ENCODE assay signal across 22 cellular contexts in the genomic region with DNA sequence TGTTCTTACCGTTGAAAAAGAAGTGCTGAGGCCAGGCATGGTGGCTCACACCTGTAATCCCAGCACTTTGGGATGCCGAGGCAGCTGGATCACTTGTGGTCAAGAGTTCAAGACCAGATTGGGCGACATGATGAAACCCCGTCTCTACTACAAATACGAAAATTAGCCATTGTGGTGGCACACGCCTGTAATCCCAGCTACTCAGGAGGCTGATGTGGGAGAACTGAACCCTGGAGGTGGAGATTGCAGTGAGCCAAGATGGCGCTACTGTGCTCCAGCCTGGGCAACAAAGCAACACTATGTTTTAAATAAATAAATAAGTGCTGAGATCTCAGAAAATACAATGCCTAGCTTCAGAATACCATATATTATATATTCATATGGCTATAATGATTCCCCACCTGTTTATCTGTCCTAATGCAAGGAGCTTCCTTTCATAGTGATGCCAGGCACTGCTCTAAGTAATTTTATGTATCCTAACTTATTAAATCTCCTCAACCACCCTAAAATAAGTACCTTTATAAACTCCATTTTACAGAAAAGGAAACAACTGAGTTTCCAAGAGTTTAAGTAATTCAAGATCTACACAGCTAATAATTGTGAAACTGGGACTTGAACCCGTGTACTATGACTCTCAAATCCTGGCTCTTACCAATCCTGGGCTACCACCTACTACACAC. TPM values are rescaled to one million over a fixed set of nuclear protein-coding genes. Genes with fewer than 3 reads are reported as not detected.
DNase-seq lines count a peak whose midpoint lies in the region; ATAC-seq, FAIRE-seq and TF ChIP-seq lines count a peak whose summit lies in the region.
"Had no signal": no experiment of that assay in that cellular context is flagged by ENCODE, and none has a peak within 500 bp of the region (broad histone marks: within the 10 kb centered on the region; RNA-seq: fewer than 3 reads in every experiment).

No MANE protein-coding gene starts in this region.

- no peaks in the 10 kb centered on the region for H3K27me3 ChIP-seq in SJSA1 (replicated peaks)
- H3K27me3 ChIP-seq: colonic mucosa, right atrium auricular region, tibial nerve had no signal

- H3K4me3 Mint-ChIP-seq in stimulated activated naive CD8-positive, alpha-beta T cell treated with anti-CD3 and anti-CD28 coated beads, Interleukin-15, Interleukin-2, amounts not matched to agents 100 ng/mL and 50 ng/mL, for 24 hours, result no peak overlapping the region
- no peak overlapping the region for H3K4me3 Mint-ChIP-seq in stimulated activated naive CD8-positive, alpha-beta T cell treated with anti-CD3 and anti-CD28 coated beads, Interleukin-15, amount 100 ng/mL, for 72 hours
- no peak overlapping the region for H3K4me3 Mint-ChIP-seq in T-cell
- H3K4me3 Mint-ChIP-seq: T-helper 2 cell treated with Interferon-gamma antibody and Interleukin-4, amounts not matched to agents 5 μg/mL and 100 μg/mL, for 36 hours had no signal

- no peak overlapping the region for H3K9ac ChIP-seq in kidney (ENCODE audit: low read length in 2 of 2)

- no peaks in the 10 kb centered on the region for H3K9me3 ChIP-seq in SJSA1 (replicated peaks)
- H3K9me3 ChIP-seq in kidney (ENCODE audit: control insufficient read depth in 1 of 2, low read length in 2 of 2), result no peaks in the 10 kb centered on the region
- H3K9me3 ChIP-seq: colonic mucosa, left lung, neutrophil, right atrium auricular region, tibial nerve had no signal

- intact Hi-C loops in kidney (cut with DNase I), result no loop called here

- H3K27ac ChIP-seq in SJSA1, result peak overlapping the region; percentile 20
- no peak overlapping the region for H3K27ac ChIP-seq in kidney (ENCODE audit: low read depth in 2 of 2, low read length in 2 of 2)
- H3K27ac ChIP-seq: colonic mucosa, left lung, neutrophil, right atrium auricular region had no signal

- peaks cover 31% of the 10 kb centered on the region for H3K36me3 Mint-ChIP-seq in stimulated activated naive CD8-positive, alpha-beta T cell treated with anti-CD3 and anti-CD28 coated beads, Interleukin-15, Interleukin-2, amounts not matched to agents 100 ng/mL and 50 ng/mL, for 24 hours (ENCODE audit: low read depth)
- H3K36me3 Mint-ChIP-seq in T-cell, result no peaks in the 10 kb centered on the region

- H3K4me1 ChIP-seq in SJSA1 (replicated peaks) (peaks cover 68% of the 10 kb centered on the region), kidney (ENCODE audit: control insufficient read depth in 1 of 2, insufficient read depth in 1 of 2, low read depth in 1 of 2, low read length in 2 of 2) (peaks cover 0 to 10% of the 10 kb centered on the region in 2 donors)
- H3K4me1 ChIP-seq: colonic mucosa had no signal

- no peak for DNase-seq in stimulated activated naive CD8-positive, alpha-beta T cell treated with anti-CD3 and anti-CD28 coated beads, Interleukin-15, amount 100 ng/mL, for 72 hours
- DNase-seq in SJSA1 (ENCODE audit: low read depth in 1 of 2, low spot score in 2 of 2), result no peak
- DNase-seq in fibroblast of gingiva (ENCODE audit: low read depth), result peak; percentile 35
- no peak for DNase-seq in kidney
- DNase-seq in NCI-H1092 treated with DMSO at 0.1 percent for 48 hours (lab: John Stamatoyannopoulos, UW), result no peak
- no peak for DNase-seq in T-cell
- DNase-seq in GF-D8 (lab: John Stamatoyannopoulos, UW), result no peak
- DNase-seq: anterior cingulate cortex; colonic mucosa; DND-41; H7; left lung; NCI-H1930; NCI-H524 treated with DMSO at 0.1 percent for 48 hours; stimulated activated CD4-positive, alpha-beta T cell treated with anti-CD3 and anti-CD28 coated beads, Interleukin-15, amount 100 ng/mL, for 24 hours; stimulated activated naive CD4-positive, alpha-beta T cell had no signal

- TF ChIP-seq CTCF in kidney (IDR thresholded peaks at IDR 0.05; ENCODE audit: borderline replicate concordance, extremely low read depth, insufficient read depth), result no peak

- POLR2A ChIA-PET in T-cell (lab: Charles Lee), result interaction anchor here (0.5 to 0.9 kb wide), 5 partner anchors 9 to 350 kb away, joined by 3 to 8 read pairs (median 4); no protein-coding TSS in a partner anchor

- FAIRE-seq in kidney (lab: Jason Lieb, UNC), result no peak
- FAIRE-seq: endometrium had no signal

- H3K27me3 Mint-ChIP-seq in stimulated activated naive CD8-positive, alpha-beta T cell treated with anti-CD3 and anti-CD28 coated beads, Interleukin-15, Interleukin-2, amounts not matched to agents 100 ng/mL and 50 ng/mL, for 24 hours, result no peaks in the 10 kb centered on the region
- no peaks in the 10 kb centered on the region for H3K27me3 Mint-ChIP-seq in stimulated activated naive CD8-positive, alpha-beta T cell treated with anti-CD3 and anti-CD28 coated beads, Interleukin-15, amount 100 ng/mL, for 72 hours
- no peaks in the 10 kb centered on the region for H3K27me3 Mint-ChIP-seq in T-cell

- H3K4me3 ChIP-seq in SJSA1 (no peak overlapping the region), kidney (ENCODE audit: low read length in 2 of 2) (no peak overlapping the region)
- H3K4me3 ChIP-seq: colonic mucosa, left lung, right atrium auricular region, tibial nerve had no signal

- CTCF ChIA-PET in T-cell (lab: Charles Lee), result interaction anchor here in 1 of 2 donors (0.5 to 1.1 kb wide), 3 partner anchors 10 to 80 kb away, joined by 3 to 5 read pairs (median 4); no protein-coding TSS in a partner anchor

- peaks cover 29% of the 10 kb centered on the region for H3K36me3 ChIP-seq in SJSA1
- no peaks in the 10 kb centered on the region for H3K36me3 ChIP-seq in kidney (ENCODE audit: control insufficient read depth in 1 of 2, insufficient read depth in 2 of 2, low read length in 2 of 2)
- H3K36me3 ChIP-seq: colonic mucosa, left lung, neutrophil, right atrium auricular region, tibial nerve had no signal

- H3K9me3 Mint-ChIP-seq in stimulated activated naive CD8-positive, alpha-beta T cell treated with anti-CD3 and anti-CD28 coated beads, Interleukin-15, Interleukin-2, amounts not matched to agents 100 ng/mL and 50 ng/mL, for 24 hours, result no peaks in the 10 kb centered on the region
- no peaks in the 10 kb centered on the region for H3K9me3 Mint-ChIP-seq in stimulated activated naive CD8-positive, alpha-beta T cell treated with anti-CD3 and anti-CD28 coated beads, Interleukin-15, amount 100 ng/mL, for 72 hours
- H3K9me3 Mint-ChIP-seq in T-cell, result no peaks in the 10 kb centered on the region
- H3K9me3 Mint-ChIP-seq: T-helper 2 cell treated with Interferon-gamma antibody and Interleukin-4, amounts not matched to agents 5 μg/mL and 100 μg/mL, for 36 hours had no signal

- peaks cover 75% of the 10 kb centered on the region for H3K4me1 Mint-ChIP-seq in stimulated activated naive CD8-positive, alpha-beta T cell treated with anti-CD3 and anti-CD28 coated beads, Interleukin-15, Interleukin-2, amounts not matched to agents 100 ng/mL and 50 ng/mL, for 24 hours (ENCODE audit: low read depth)
- H3K4me1 Mint-ChIP-seq in stimulated activated naive CD8-positive, alpha-beta T cell treated with anti-CD3 and anti-CD28 coated beads, Interleukin-15, amount 100 ng/mL, for 72 hours, result peaks cover 62% of the 10 kb centered on the region
- peaks cover 19 to 58% (median 56%) of the 10 kb centered on the region in 3 donors for H3K4me1 Mint-ChIP-seq in T-cell

- peak overlapping the region; percentile 22 for H3K27ac Mint-ChIP-seq in stimulated activated naive CD8-positive, alpha-beta T cell treated with anti-CD3 and anti-CD28 coated beads, Interleukin-15, Interleukin-2, amounts not matched to agents 100 ng/mL and 50 ng/mL, for 24 hours
- H3K27ac Mint-ChIP-seq in stimulated activated naive CD8-positive, alpha-beta T cell treated with anti-CD3 and anti-CD28 coated beads, Interleukin-15, amount 100 ng/mL, for 72 hours, result peak overlapping the region in 1 of 2 donors; percentile 47
- H3K27ac Mint-ChIP-seq in T-cell, result peak overlapping the region in 1 of 2 donors; percentile 46
- H3K27ac Mint-ChIP-seq: T-helper 2 cell treated with Interferon-gamma antibody and Interleukin-4, amounts not matched to agents 5 μg/mL and 100 μg/mL, for 36 hours had no signal

- no peak for ATAC-seq in stimulated activated naive CD8-positive, alpha-beta T cell treated with anti-CD3 and anti-CD28 coated beads, Interleukin-15, amount 100 ng/mL, for 72 hours
- no peak for ATAC-seq in T-cell (replicated peaks in 1 of 4)
- ATAC-seq: left lung had no signal

RNA-seq across cellular contexts. Expression of gene PHLDA1, which starts 7.3 kb away (rescaled TPM):
- total RNA-seq in SJSA1 (2014; rRNA removed; shearing (Covaris generic)), result 19.5 and 23.6 TPM in 2 replicates
- total RNA-seq in kidney, result 15.3 TPM
- polyA plus RNA-seq in kidney (ENCODE audit: insufficient read depth, low read depth, low replicate concordance), result 9.5 TPM
- 10 to 100 TPM in 1 of 5 donors, 1 to 10 TPM in 4; 5.4 to 11.7 (median 7.1) TPM for total RNA-seq in T-cell
